Comparison of ENCODE assay signal across 12 cellular contexts in genomic region chr5:111385970-111386831, GRCh38.
DNase-seq lines count a peak whose midpoint lies in the region; ATAC-seq, FAIRE-seq and TF ChIP-seq lines count a peak whose summit lies in the region.
"Had no signal": no experiment of that assay in that cellular context is flagged by ENCODE, and none has a peak within 500 bp of the region (broad histone marks: within the 10 kb centered on the region; RNA-seq: fewer than 3 reads in every experiment).

No MANE protein-coding gene starts in this region.

- H3K4me3 Mint-ChIP-seq in CD4-positive, CD25-positive, alpha-beta regulatory T cell = no peak overlapping the region
- H3K4me3 Mint-ChIP-seq in activated T-helper 2 cell treated with anti-CD3 and anti-CD28 coated beads, Interferon-gamma antibody, Interleukin-2, Interleukin-4, amounts not matched to agents 10 μg/mL and 5 μg/mL and 100 μg/mL, durations not matched to agents 14 hours and 24 hours and 36 hours (ENCODE audit: low read depth) = no peak overlapping the region

- H3K27me3 Mint-ChIP-seq in CD4-positive, CD25-positive, alpha-beta regulatory T cell = no peaks in the 10 kb centered on the region
- no peaks in the 10 kb centered on the region for H3K27me3 Mint-ChIP-seq in activated T-helper 2 cell treated with anti-CD3 and anti-CD28 coated beads, Interferon-gamma antibody, Interleukin-2, Interleukin-4, amounts not matched to agents 10 μg/mL and 5 μg/mL and 100 μg/mL, durations not matched to agents 14 hours and 24 hours and 36 hours (ENCODE audit: low read depth)

- no peaks in the 10 kb centered on the region for H3K79me2 ChIP-seq in GM12878 (ENCODE audit: control insufficient read depth, insufficient read depth, low read length)

- BruUV-seq in GM12878 (replicated peaks; lab: Mats Ljungman, UMichigan) = no TSS peak

- TF ChIP-seq EP300 in GM12878 (IDR thresholded peaks at IDR 0.05; ENCODE audit: borderline replicate concordance in 1 of 2, control insufficient read depth in 1 of 2, low read depth in 2 of 2, low read length in 2 of 2) = no peak

- no peak overlapping the region for H2AFZ ChIP-seq in GM12878 (ENCODE audit: control insufficient read depth, low read depth, low read length)

- H3K4me1 ChIP-seq in CD4-positive, CD25-positive, alpha-beta regulatory T cell (ENCODE audit: control insufficient read depth, insufficient read depth, low read length, poor library complexity, severe bottlenecking) = no peaks in the 10 kb centered on the region
- H3K4me1 ChIP-seq in GM12878 (ENCODE audit: control insufficient read depth, insufficient read depth, low read length) = no peaks in the 10 kb centered on the region

- TF ChIP-seq CTCF in GM12878 (IDR thresholded peaks at IDR 0.05 in 2 of 3, conservative IDR thresholded peaks at IDR 0.05 in 1 of 3; ENCODE audit: control insufficient read depth in 2 of 3, extremely low read depth in 1 of 3, insufficient read depth in 1 of 3, low read depth in 3 of 3, low read length in 3 of 3) = no peak

- 91% methylated on average over 7 of the region's 7 CpGs for WGBS in GM12878 (ENCODE audit: insufficient coverage, insufficient replicate concordance, low lambda C conversion rate, missing lambda C conversion rate)

- in situ Hi-C loops in GM12878 (cut with MboI) = no loop called here

- POLR2A ChIA-PET in GM12878 (lab: Charles Lee) = interaction anchor here (0.9 kb wide), 1 partner anchor 131 kb away, joined by 3 read pairs; no protein-coding TSS in a partner anchor

- peaks cover 46% of the 10 kb centered on the region for H3K36me3 ChIP-seq in CD4-positive, CD25-positive, alpha-beta regulatory T cell (ENCODE audit: control insufficient read depth, insufficient read depth, low read length)
- H3K36me3 ChIP-seq in GM12878 (ENCODE audit: control insufficient read depth in 2 of 2, insufficient read depth in 2 of 2, low read length in 1 of 2) = peaks cover 0 to 7% of the 10 kb centered on the region in 2 experiments; a peak in 1 of 4 replicates

- H3K9ac ChIP-seq in GM12878 (ENCODE audit: control insufficient read depth, insufficient read depth, low read length) = no peak overlapping the region

- CTCF ChIA-PET in GM12878 (lab: Yijun Ruan, JAX) = interaction anchor here (1.0 to 1.9 kb wide), 2 partner anchors 9 to 230 kb away, joined by 4 to 5 read pairs; no protein-coding TSS in a partner anchor

- no peak for TF ChIP-seq RAD21 in GM12878 (IDR thresholded peaks at IDR 0.05; ENCODE audit: insufficient read depth, low read depth, low read length)

- H3K27ac Mint-ChIP-seq in CD4-positive, CD25-positive, alpha-beta regulatory T cell = peak overlapping the region; percentile 37 to 60 (median 56)
- no peak overlapping the region for H3K27ac Mint-ChIP-seq in activated T-helper 2 cell treated with anti-CD3 and anti-CD28 coated beads, Interferon-gamma antibody, Interleukin-2, Interleukin-4, amounts not matched to agents 10 μg/mL and 5 μg/mL and 100 μg/mL, durations not matched to agents 14 hours and 24 hours and 36 hours

- no peak overlapping the region for H3K27ac ChIP-seq in CD4-positive, CD25-positive, alpha-beta regulatory T cell (ENCODE audit: insufficient read depth, low read length, poor library complexity, severe bottlenecking)
- H3K27ac ChIP-seq in GM12878 (ENCODE audit: control insufficient read depth, insufficient read depth) = no peak overlapping the region
- H3K27ac ChIP-seq: coronary artery had no signal

- H3K4me3 ChIP-seq in CD4-positive, CD25-positive, alpha-beta regulatory T cell (ENCODE audit: low read depth, low read length) = no peak overlapping the region
- no peak overlapping the region for H3K4me3 ChIP-seq in GM12878
- H3K4me3 ChIP-seq: coronary artery had no signal

- no peaks in the 10 kb centered on the region for H3K9me3 ChIP-seq in CD4-positive, CD25-positive, alpha-beta regulatory T cell (ENCODE audit: control insufficient read depth in 2 of 2, low read length in 2 of 2)
- no peaks in the 10 kb centered on the region for H3K9me3 ChIP-seq in GM12878 (replicated peaks; ENCODE audit: control insufficient read depth, insufficient read depth, low read length)

- H3K27me3 ChIP-seq in CD4-positive, CD25-positive, alpha-beta regulatory T cell (ENCODE audit: control insufficient read depth, insufficient read depth, low read length) = no peaks in the 10 kb centered on the region
- no peaks in the 10 kb centered on the region for H3K27me3 ChIP-seq in GM12878 (replicated peaks in 1 of 2; ENCODE audit: control insufficient read depth in 2 of 2, insufficient read depth in 2 of 2, low read length in 1 of 2)

- no peak for TF ChIP-seq POLR2A in GM12878 (IDR thresholded peaks at IDR 0.05; ENCODE audit: low read depth, low read length)

- no peak for FAIRE-seq in GM12878 (lab: Jason Lieb, UNC)

- H3K9me3 Mint-ChIP-seq in CD4-positive, CD25-positive, alpha-beta regulatory T cell = peaks cover 0 to 1% (median 0%) of the 10 kb centered on the region in 7 donors
- no peaks in the 10 kb centered on the region for H3K9me3 Mint-ChIP-seq in activated T-helper 2 cell treated with anti-CD3 and anti-CD28 coated beads, Interferon-gamma antibody, Interleukin-2, Interleukin-4, amounts not matched to agents 10 μg/mL and 5 μg/mL and 100 μg/mL, durations not matched to agents 14 hours and 24 hours and 36 hours

- RAD21 ChIA-PET in GM12878 (lab: Charles Lee; ENCODE audit: unreplicated experiment) = no interaction called here

- H3K36me3 Mint-ChIP-seq in CD4-positive, CD25-positive, alpha-beta regulatory T cell = peaks cover 40% of the 10 kb centered on the region
- H3K36me3 Mint-ChIP-seq in activated T-helper 2 cell treated with anti-CD3 and anti-CD28 coated beads, Interferon-gamma antibody, Interleukin-2, Interleukin-4, amounts not matched to agents 10 μg/mL and 5 μg/mL and 100 μg/mL, durations not matched to agents 14 hours and 24 hours and 36 hours (ENCODE audit: low read depth) = peaks cover 48% of the 10 kb centered on the region

- H4K20me1 ChIP-seq in GM12878 (ENCODE audit: control insufficient read depth, insufficient read depth) = no peaks in the 10 kb centered on the region

- no peak for ATAC-seq in CD4-positive, CD25-positive, alpha-beta regulatory T cell (ENCODE audit: low read depth in 2 of 2)
- no peak for ATAC-seq in GM12878
- no peak for ATAC-seq in HG03108 (IDR thresholded peaks at IDR 0.05; ENCODE audit: unreplicated experiment)

- no peak overlapping the region for H3K4me2 ChIP-seq in GM12878 (ENCODE audit: control insufficient read depth, insufficient read depth)

- intact Hi-C loops in GM12878 (cut with micrococcal nuclease; ENCODE audit: unreplicated experiment) = no loop called here
- intact Hi-C loops in activated T-helper 2 cell treated with anti-CD3 and anti-CD28 coated beads, Interferon-gamma antibody, Interleukin-2, Interleukin-4, amounts not matched to agents 10 μg/mL and 5 μg/mL and 100 μg/mL, durations not matched to agents 14 hours and 24 hours and 36 hours (cut with micrococcal nuclease) = no loop called here

- no peak for DNase-seq in CD4-positive, CD25-positive, alpha-beta regulatory T cell
- peak; percentile 13 for DNase-seq in LHCN-M2 (ENCODE audit: low read depth)
- DNase-seq in NCI-H345 treated with DMSO at 0.1 percent for 48 hours (lab: John Stamatoyannopoulos, UW; ENCODE audit: unreplicated experiment) = peak; percentile 4
- DNase-seq in GM12878 (ENCODE audit: low read depth, low spot score) = no peak
- DNase-seq in GM03348 (ENCODE audit: low spot score) = no peak
- no peak for DNase-seq in activated T-helper 2 cell treated with anti-CD3 and anti-CD28 coated beads, Interferon-gamma antibody, Interleukin-2, Interleukin-4, amounts not matched to agents 10 μg/mL and 5 μg/mL and 100 μg/mL, durations not matched to agents 14 hours and 24 hours and 36 hours (ENCODE audit: low spot score)
- DNase-seq in cortex of kidney (lab: John Stamatoyannopoulos, UW) = no peak
- DNase-seq: activated CD8-positive, alpha-beta memory T cell treated with anti-CD3 and anti-CD28 coated beads, Interleukin-2, amount 50 U/mL, for 4 hours; stimulated activated CD4-positive, alpha-beta T cell treated with anti-CD3 and anti-CD28 coated beads, Interleukin-4, amount 100 ng/mL, for 24 hours; stimulated activated naive CD4-positive, alpha-beta T cell treated with Interleukin-2 at 50 U/mL for 16 hours had no signal

- SMC1A ChIA-PET in GM12878 (lab: Charles Lee; ENCODE audit: uncharacterized antibody, unreplicated experiment) = interaction anchor here (0.9 to 1.9 kb wide), 4 partner anchors 8 to 13 kb away, joined by 3 to 8 read pairs (median 4); no protein-coding TSS in a partner anchor

- peaks cover 11 to 39% (median 21%) of the 10 kb centered on the region in 4 donors for H3K4me1 Mint-ChIP-seq in CD4-positive, CD25-positive, alpha-beta regulatory T cell
- peaks cover 5% of the 10 kb centered on the region for H3K4me1 Mint-ChIP-seq in activated T-helper 2 cell treated with anti-CD3 and anti-CD28 coated beads, Interferon-gamma antibody, Interleukin-2, Interleukin-4, amounts not matched to agents 10 μg/mL and 5 μg/mL and 100 μg/mL, durations not matched to agents 14 hours and 24 hours and 36 hours (ENCODE audit: low read depth)

TF ChIP-seq in GM12878, 131 proteins besides CTCF, POLR2A, EP300 and RAD21:
- no peak for TF ChIP-seq ZNF622 (IDR thresholded peaks at IDR 0.05)
- TF ChIP-seq CBX3 (IDR thresholded peaks at IDR 0.05; ENCODE audit: borderline replicate concordance, low read depth) = no peak
- no peak for TF ChIP-seq SUZ12 (IDR thresholded peaks at IDR 0.05; ENCODE audit: unreplicated experiment)
- TF ChIP-seq ATF7 (IDR thresholded peaks at IDR 0.05; ENCODE audit: low read depth) = peak; percentile 36; the same call in 1 of the 2 replicates
- no peak for TF ChIP-seq CBFB (IDR thresholded peaks at IDR 0.05; ENCODE audit: low read depth)
- TF ChIP-seq KDM1A (IDR thresholded peaks at IDR 0.05; ENCODE audit: borderline replicate concordance) = no peak

Comparison
In these comparisons a context has a peak if more than half of its experiments do, and no peak if none do; other contexts are left out.
1. DNase-seq: peak in LHCN-M2 (single experiment) and NCI-H345 treated with DMSO at 0.1 percent for 48 hours (single experiment); none in CD4-positive, CD25-positive, alpha-beta regulatory T cell (0 of 3), GM12878 (single experiment), GM03348 (single experiment), activated T-helper 2 cell treated with anti-CD3 and anti-CD28 coated beads, Interferon-gamma antibody, Interleukin-2, Interleukin-4, amounts not matched to agents 10 μg/mL and 5 μg/mL and 100 μg/mL, durations not matched to agents 14 hours and 24 hours and 36 hours (single experiment) and cortex of kidney (single experiment).